Comparison of ENCODE assay signal across 8 cellular contexts in the genomic region with DNA sequence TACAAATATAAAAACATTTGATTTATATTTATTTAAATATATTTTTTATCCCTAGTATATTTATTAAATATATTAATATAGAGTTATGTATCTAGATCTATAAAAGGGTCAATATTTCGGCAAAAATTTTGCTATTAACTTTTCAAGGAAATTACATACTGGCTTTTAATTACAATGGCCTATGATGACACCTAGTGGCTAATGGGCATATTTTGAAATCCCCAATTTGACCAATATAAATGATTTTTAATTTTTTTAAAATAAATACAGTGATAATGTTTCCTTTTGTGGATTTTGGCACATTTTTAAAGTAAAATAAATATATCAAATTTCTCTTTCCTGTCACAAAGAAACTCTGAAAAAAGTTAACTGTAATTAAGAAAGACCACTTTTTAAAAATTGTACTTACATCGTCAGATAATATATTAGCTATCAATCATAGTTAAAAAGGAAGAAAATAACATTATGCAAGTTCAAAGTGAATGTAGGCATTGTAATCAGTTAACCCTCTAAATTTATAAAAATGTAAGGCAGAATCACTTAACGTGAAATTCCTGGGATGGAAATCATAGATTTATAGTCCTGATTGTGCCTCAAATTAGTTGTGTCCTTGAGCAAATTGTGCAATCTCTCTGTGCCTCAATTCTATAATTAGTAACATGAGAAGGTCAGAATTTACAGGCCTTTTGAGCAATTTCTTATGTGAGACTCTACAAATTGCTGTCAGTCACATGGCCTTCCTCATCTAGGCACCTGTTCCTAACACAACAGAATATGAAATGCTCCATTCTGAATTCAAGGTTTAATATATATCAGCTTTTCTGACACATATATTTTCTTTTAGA. TPM values are rescaled to one million over a fixed set of nuclear protein-coding genes. Genes with fewer than 3 reads are reported as not detected.
DNase-seq lines count a peak whose midpoint lies in the region; ATAC-seq, FAIRE-seq and TF ChIP-seq lines count a peak whose summit lies in the region.

No MANE protein-coding gene starts in this region.

- H3K36me3 Mint-ChIP-seq in CD4-positive, alpha-beta memory T cell: no peaks in the 10 kb centered on the region
- H3K36me3 Mint-ChIP-seq in activated B cell treated with CpG ODN at 0.5 μM for 24 hours (ENCODE audit: low read depth): no peaks in the 10 kb centered on the region

- POLR2A ChIA-PET in CD4-positive, alpha-beta memory T cell (lab: Charles Lee; ENCODE audit: partially characterized antibody): interaction anchor here (1.4 to 1.5 kb wide), 2 partner anchors 11 to 137 kb away, joined by 4 read pairs; no protein-coding TSS in a partner anchor
- POLR2A ChIA-PET in activated B cell treated with CpG ODN at 0.5 μM for 24 hours (lab: Charles Lee): interaction anchor here (3.0 kb wide), 1 partner anchor 30 kb away, joined by 22 read pairs; no protein-coding TSS in a partner anchor
- POLR2A ChIA-PET in HepG2 (lab: Yijun Ruan, JAX): no interaction called here

- WGBS in HepG2 (ENCODE audit: low lambda C conversion rate): 37% methylated on average over 3 of the region's 3 CpGs

- 0 out of 2 replicates have a peak, but pooled peaks cover 3% of the 10 kb centered on the region for H3K79me2 ChIP-seq in Karpas-422 (ENCODE audit: low read length)
- H3K79me2 ChIP-seq in HepG2 (ENCODE audit: insufficient read depth, low read length): no peaks in the 10 kb centered on the region

- DNase-seq in CD4-positive, alpha-beta memory T cell: peak in 4 of 5 donors; percentile 16 to 42 (median 35)
- DNase-seq in Karpas-422: peak; percentile 87
- DNase-seq in activated B cell treated with CpG ODN at 0.5 μM for 24 hours: no peak
- DNase-seq in HepG2 (ENCODE audit: low spot score): no peak
- no peak for DNase-seq in effector memory CD4-positive, alpha-beta T cell
- DNase-seq in activated CD4-positive, alpha-beta T cell treated with anti-CD3 and anti-CD28 coated beads for 4 hours: no peak
- no peak for DNase-seq in OCI-M2 (lab: John Stamatoyannopoulos, UW; ENCODE audit: unreplicated experiment)

- BruUV-seq in HepG2 (replicated peaks; lab: Mats Ljungman, UMichigan): no TSS peak

- ATAC-seq in activated B cell treated with CpG ODN at 0.5 μM for 24 hours (ENCODE audit: low read depth) (no peak), HepG2 (no peak), HG03045 (IDR thresholded peaks at IDR 0.05; ENCODE audit: unreplicated experiment) (no peak)

- H3K4me1 Mint-ChIP-seq in CD4-positive, alpha-beta memory T cell: peaks cover 12 to 18% (median 15%) of the 10 kb centered on the region in 4 donors
- H3K4me1 Mint-ChIP-seq in activated B cell treated with CpG ODN at 0.5 μM for 24 hours: peaks cover 27% of the 10 kb centered on the region

- H3K36me3 ChIP-seq in CD4-positive, alpha-beta memory T cell (ENCODE audit: insufficient read depth, low read length): no peaks in the 10 kb centered on the region
- H3K36me3 ChIP-seq in Karpas-422 (ENCODE audit: insufficient read depth, low read length) (no peaks in the 10 kb centered on the region), HepG2 (replicated peaks in 1 of 2; ENCODE audit: control insufficient read depth in 1 of 2, insufficient read depth in 2 of 2, low read length in 2 of 2) (no peaks in the 10 kb centered on the region)
- no peaks in the 10 kb centered on the region for H3K36me3 ChIP-seq in effector memory CD4-positive, alpha-beta T cell (ENCODE audit: control insufficient read depth, insufficient read depth, low read length)

- CTCF ChIA-PET in CD4-positive, alpha-beta memory T cell (lab: Charles Lee; ENCODE audit: partially characterized antibody): interaction anchor here (0.8 to 7.4 kb wide), 9 partner anchors 17 to 422 kb away, joined by 3 to 155 read pairs (median 4); no protein-coding TSS in a partner anchor
- CTCF ChIA-PET in activated B cell treated with CpG ODN at 0.5 μM for 24 hours (lab: Charles Lee): interaction anchor here (0.7 to 4.3 kb wide), 9 partner anchors 8 to 409 kb away, joined by 3 to 106 read pairs (median 4); no protein-coding TSS in a partner anchor
- CTCF ChIA-PET in HepG2 (lab: Yijun Ruan, JAX; ENCODE audit: low intra/inter-chr PET ratio, low total read pairs): interaction anchor here (1.0 to 3.1 kb wide), 3 partner anchors 132 to 421 kb away, joined by 3 to 12 read pairs (median 8); no protein-coding TSS in a partner anchor

- no peaks in the 10 kb centered on the region for H3K27me3 Mint-ChIP-seq in CD4-positive, alpha-beta memory T cell
- peaks cover 7% of the 10 kb centered on the region for H3K27me3 Mint-ChIP-seq in activated B cell treated with CpG ODN at 0.5 μM for 24 hours

- no peaks in the 10 kb centered on the region for H3K9me3 Mint-ChIP-seq in CD4-positive, alpha-beta memory T cell
- H3K9me3 Mint-ChIP-seq in activated B cell treated with CpG ODN at 0.5 μM for 24 hours: no peaks in the 10 kb centered on the region

- intact Hi-C loops in CD4-positive, alpha-beta memory T cell (cut with micrococcal nuclease): loop anchor here (1.0 kb wide), 1 partner anchor 30 kb away; no protein-coding TSS in a partner anchor
- intact Hi-C loops in activated B cell treated with CpG ODN at 0.5 μM for 24 hours (cut with micrococcal nuclease): no loop called here
- intact Hi-C loops in HepG2 (cut with micrococcal nuclease; ENCODE audit: unreplicated experiment): loop anchor here (1.0 to 5.0 kb wide), 2 partner anchors 133 to 197 kb away; a partner anchor contains a TSS

- no peak for TF ChIP-seq RAD21 in HepG2 (CRISPR knock-in tag; IDR thresholded peaks at IDR 0.05)

- H3K27me3 ChIP-seq in CD4-positive, alpha-beta memory T cell (ENCODE audit: insufficient read depth, low read length): no peaks in the 10 kb centered on the region
- H3K27me3 ChIP-seq in Karpas-422 (ENCODE audit: low read length): no peaks in the 10 kb centered on the region
- H3K27me3 ChIP-seq in HepG2 (ENCODE audit: control insufficient read depth in 1 of 2, insufficient read depth in 2 of 2, low read length in 2 of 2): no peaks in the 10 kb centered on the region
- no peaks in the 10 kb centered on the region for H3K27me3 ChIP-seq in effector memory CD4-positive, alpha-beta T cell (replicated peaks; ENCODE audit: control insufficient read depth, insufficient read depth, low read length, poor library complexity, severe bottlenecking)

- peaks cover 15% of the 10 kb centered on the region for H3K4me1 ChIP-seq in CD4-positive, alpha-beta memory T cell (ENCODE audit: insufficient read depth, low read length)
- H3K4me1 ChIP-seq in Karpas-422 (ENCODE audit: low read length) (peaks cover 79% of the 10 kb centered on the region), HepG2 (ENCODE audit: insufficient read depth, low read length) (0 out of 2 replicates have a peak, but pooled peaks cover 15% of the 10 kb centered on the region)
- peaks cover 3% of the 10 kb centered on the region for H3K4me1 ChIP-seq in effector memory CD4-positive, alpha-beta T cell (ENCODE audit: control insufficient read depth, insufficient read depth, low read length, poor library complexity, severe bottlenecking)

- FAIRE-seq in HepG2 (lab: Jason Lieb, UNC): no peak

- H3K9me3 ChIP-seq in CD4-positive, alpha-beta memory T cell (ENCODE audit: control insufficient read depth in 1 of 2, low read length in 2 of 2): no peaks in the 10 kb centered on the region
- H3K9me3 ChIP-seq in Karpas-422 (ENCODE audit: low read length): no peaks in the 10 kb centered on the region
- H3K9me3 ChIP-seq in HepG2 (ENCODE audit: low read length): no peaks in the 10 kb centered on the region
- H3K9me3 ChIP-seq in effector memory CD4-positive, alpha-beta T cell (ENCODE audit: control insufficient read depth, low read length): no peaks in the 10 kb centered on the region

- no peak overlapping the region for H3K27ac Mint-ChIP-seq in CD4-positive, alpha-beta memory T cell
- H3K27ac Mint-ChIP-seq in activated B cell treated with CpG ODN at 0.5 μM for 24 hours: no peak overlapping the region

- TF ChIP-seq POLR2A in HepG2 (IDR thresholded peaks at IDR 0.05; ENCODE audit: insufficient read depth in 1 of 2, low read depth in 2 of 2, low read length in 2 of 2): no peak

- TF ChIP-seq CTCF in activated B cell treated with CpG ODN at 0.5 μM for 24 hours (IDR thresholded peaks at IDR 0.05): peak; percentile 89
- TF ChIP-seq CTCF in HepG2 (CRISPR knock-in tag; IDR thresholded peaks at IDR 0.05): 0 out of 2 replicates have a peak, but pooled peaks have one; percentile 26

- no peaks in the 10 kb centered on the region for H3K9me2 ChIP-seq in Karpas-422 (replicated peaks; ENCODE audit: insufficient read depth, low read length)

- in situ Hi-C loops in HepG2 (cut with HindIII; ENCODE audit: extremely low pct_ligation_motif_present, low pct_unique_long_range_greater_than_20kb): loop anchor here (5.0 kb wide), 1 partner anchor 133 kb away; no protein-coding TSS in a partner anchor

- no peak overlapping the region for H3K4me3 Mint-ChIP-seq in CD4-positive, alpha-beta memory T cell
- no peak overlapping the region for H3K4me3 Mint-ChIP-seq in activated B cell treated with CpG ODN at 0.5 μM for 24 hours

- H4K20me1 ChIP-seq in Karpas-422 (ENCODE audit: insufficient read depth, low read depth, low read length) (no peaks in the 10 kb centered on the region), HepG2 (ENCODE audit: insufficient read depth, low read length) (no peaks in the 10 kb centered on the region)

- no peak overlapping the region for H3K27ac ChIP-seq in CD4-positive, alpha-beta memory T cell (ENCODE audit: low read depth, low read length)
- H3K27ac ChIP-seq in Karpas-422 (ENCODE audit: low read length): peak overlapping the region; percentile 90
- H3K27ac ChIP-seq in HepG2 (ENCODE audit: extremely low read length, insufficient read depth, low read length): no peak overlapping the region
- H3K27ac ChIP-seq in effector memory CD4-positive, alpha-beta T cell (ENCODE audit: insufficient read depth, low read length, poor library complexity, severe bottlenecking): no peak overlapping the region

- no peak overlapping the region for H3K4me3 ChIP-seq in CD4-positive, alpha-beta memory T cell (ENCODE audit: low read length in 2 of 2)
- peak overlapping the region; percentile 39 for H3K4me3 ChIP-seq in Karpas-422 (ENCODE audit: low read length)
- no peak overlapping the region for H3K4me3 ChIP-seq in HepG2 (replicated peaks in 1 of 3; ENCODE audit: insufficient read depth in 1 of 3, low read depth in 2 of 3, low read length in 3 of 3)
- no peak overlapping the region for H3K4me3 ChIP-seq in effector memory CD4-positive, alpha-beta T cell (ENCODE audit: insufficient read depth, low read depth, low read length, poor library complexity, severe bottlenecking)

- H3K9ac ChIP-seq in Karpas-422 (ENCODE audit: low read length) (peak overlapping the region; percentile 49), HepG2 (ENCODE audit: insufficient read depth, low read depth, low read length) (no peak overlapping the region)

- H2AFZ ChIP-seq in Karpas-422 (ENCODE audit: low read length): peak overlapping the region; percentile 37; the same call in 1 of the 2 replicates
- no peak overlapping the region for H2AFZ ChIP-seq in HepG2 (ENCODE audit: low read length)

- H3K4me2 ChIP-seq in Karpas-422 (ENCODE audit: low read depth, low read length, poor library complexity, severe bottlenecking): peak overlapping the region; percentile 82
- H3K4me2 ChIP-seq in HepG2 (ENCODE audit: low read depth, low read length): no peak overlapping the region

- TF ChIP-seq EP300 in HepG2 (IDR thresholded peaks at IDR 0.05; ENCODE audit: low read depth in 2 of 2, low read length in 2 of 2) (no peak), HepG2 (CRISPR knock-in tag; IDR thresholded peaks at IDR 0.05; ENCODE audit: borderline replicate concordance) (no peak)

RNA-seq across cellular contexts. Expression of a gene that starts 25.6 kb away (rescaled TPM):
- not detected for total RNA-seq in CD4-positive, alpha-beta memory T cell
- polyA plus RNA-seq in CD4-positive, alpha-beta memory T cell: not detected
- 176 and 462 TPM in 2 replicates for total RNA-seq in Karpas-422 (2014; rRNA removed; shearing (Covaris generic); ENCODE audit: low replicate concordance)
- 0.49 and 0.60 TPM in 2 replicates for total RNA-seq in activated B cell treated with CpG ODN at 0.5 μM for 24 hours
- total RNA-seq in HepG2 (2016; rRNA removed; fragmentation: Illumina TruSeq; extraction: Trizol): not detected in 2 replicates
- total RNA-seq in HepG2 (2016; cell fraction: cytosol; rRNA removed; fragmentation: Illumina TruSeq; extraction: Trizol; ENCODE audit: low read depth): not detected in 2 replicates
- not detected in 2 replicates for total RNA-seq in HepG2 (2016; cell fraction: insoluble cytoplasmic fraction; rRNA removed; fragmentation: Illumina TruSeq; extraction: Trizol)
- not detected in 2 replicates for total RNA-seq in HepG2 (2016; cell fraction: membrane; rRNA removed; fragmentation: Illumina TruSeq; extraction: Trizol)
- total RNA-seq in HepG2 (2016; cell fraction: nucleus; rRNA removed; fragmentation: Illumina TruSeq; extraction: Trizol): not detected in 2 replicates
- polyA plus RNA-seq in HepG2 (2011; rRNA removed): not detected in 2 replicates
- polyA plus RNA-seq in HepG2 (2011; cell fraction: cytosol; rRNA removed): not detected in 2 replicates
- polyA plus RNA-seq in HepG2 (2011; cell fraction: nucleus; rRNA removed): not detected in 2 replicates
- polyA plus RNA-seq in HepG2 (2012): not detected in 2 replicates
- not detected in 2 replicates for polyA plus RNA-seq in HepG2 (2016; cell fraction: cytosol; fragmentation: Illumina TruSeq; extraction: Trizol; ENCODE audit: low read depth)
- polyA plus RNA-seq in HepG2 (2016; cell fraction: insoluble cytoplasmic fraction; fragmentation: Illumina TruSeq; extraction: Trizol; ENCODE audit: low read depth): not detected in 2 replicates
- polyA plus RNA-seq in HepG2 (2016; cell fraction: membrane; fragmentation: Illumina TruSeq; extraction: Trizol; ENCODE audit: low read depth): not detected in 2 replicates
- not detected in 2 replicates for polyA plus RNA-seq in HepG2 (2016; cell fraction: nucleus; fragmentation: Illumina TruSeq; extraction: Trizol; ENCODE audit: insufficient read depth, low read depth)
- polyA minus RNA-seq in HepG2 (2011; rRNA and poly(A)+ RNA removed; ENCODE audit: low replicate concordance): not detected in 2 replicates
- polyA minus RNA-seq in HepG2 (2011; cell fraction: cytosol; rRNA and poly(A)+ RNA removed): not detected in 2 replicates
- polyA minus RNA-seq in HepG2 (2011; cell fraction: nucleus; rRNA and poly(A)+ RNA removed): not detected in 2 replicates

RNA-seq across cellular contexts. Expression of a gene that starts 34.8 kb away (rescaled TPM):
- 10 to 100 TPM in 1 of 2 experiments, 1 to 10 TPM in 1; 9.9 to 12.0 TPM for total RNA-seq in CD4-positive, alpha-beta memory T cell
- 100 to 1,000 TPM in 1 of 2 donors, 10 to 100 TPM in 1; 17.7 to 120 TPM for polyA plus RNA-seq in CD4-positive, alpha-beta memory T cell
- total RNA-seq in Karpas-422 (2014; rRNA removed; shearing (Covaris generic); ENCODE audit: low replicate concordance): 0.22 and 3.5 TPM in 2 replicates
- total RNA-seq in activated B cell treated with CpG ODN at 0.5 μM for 24 hours: 52.9 and 56.8 TPM in 2 replicates
- total RNA-seq in HepG2 (2016; rRNA removed; fragmentation: Illumina TruSeq; extraction: Trizol): not detected in 2 replicates
- total RNA-seq in HepG2 (2016; cell fraction: cytosol; rRNA removed; fragmentation: Illumina TruSeq; extraction: Trizol; ENCODE audit: low read depth): not detected in 2 replicates
- not detected in 2 replicates for total RNA-seq in HepG2 (2016; cell fraction: insoluble cytoplasmic fraction; rRNA removed; fragmentation: Illumina TruSeq; extraction: Trizol)
- total RNA-seq in HepG2 (2016; cell fraction: membrane; rRNA removed; fragmentation: Illumina TruSeq; extraction: Trizol): not detected in 2 replicates
- total RNA-seq in HepG2 (2016; cell fraction: nucleus; rRNA removed; fragmentation: Illumina TruSeq; extraction: Trizol): not detected in 2 replicates
- polyA plus RNA-seq in HepG2 (2011; rRNA removed): not detected in 2 replicates
- polyA plus RNA-seq in HepG2 (2011; cell fraction: cytosol; rRNA removed): 0.03 TPM in 1 of 2 replicates, not detected in the other
- polyA plus RNA-seq in HepG2 (2011; cell fraction: nucleus; rRNA removed): not detected in 2 replicates
- not detected in 2 replicates for polyA plus RNA-seq in HepG2 (2012)
- polyA plus RNA-seq in HepG2 (2016; cell fraction: cytosol; fragmentation: Illumina TruSeq; extraction: Trizol; ENCODE audit: low read depth): not detected in 2 replicates
- polyA plus RNA-seq in HepG2 (2016; cell fraction: insoluble cytoplasmic fraction; fragmentation: Illumina TruSeq; extraction: Trizol; ENCODE audit: low read depth): not detected in 2 replicates
- not detected in 2 replicates for polyA plus RNA-seq in HepG2 (2016; cell fraction: membrane; fragmentation: Illumina TruSeq; extraction: Trizol; ENCODE audit: low read depth)
- polyA plus RNA-seq in HepG2 (2016; cell fraction: nucleus; fragmentation: Illumina TruSeq; extraction: Trizol; ENCODE audit: insufficient read depth, low read depth): not detected in 2 replicates
- polyA minus RNA-seq in HepG2 (2011; rRNA and poly(A)+ RNA removed; ENCODE audit: low replicate concordance): not detected in 2 replicates
- not detected in 2 replicates for polyA minus RNA-seq in HepG2 (2011; cell fraction: cytosol; rRNA and poly(A)+ RNA removed)
- polyA minus RNA-seq in HepG2 (2011; cell fraction: nucleus; rRNA and poly(A)+ RNA removed): 0.90 TPM in 1 of 2 replicates, not detected in the other

Comparison
In these comparisons a context has a peak if more than half of its experiments do, and no peak if none do; other contexts are left out.
1. DNase-seq: peak in CD4-positive, alpha-beta memory T cell (4 of 5) and Karpas-422 (single experiment); none in activated B cell treated with CpG ODN at 0.5 μM for 24 hours (single experiment), HepG2 (single experiment), effector memory CD4-positive, alpha-beta T cell (0 of 3), activated CD4-positive, alpha-beta T cell treated with anti-CD3 and anti-CD28 coated beads for 4 hours (0 of 2) and OCI-M2 (single experiment).
2. RNA of a gene that starts 25.6 kb away (total RNA-seq): 176 to 462 TPM in Karpas-422; 0.49 to 0.60 TPM in activated B cell treated with CpG ODN at 0.5 μM for 24 hours, not detected in CD4-positive, alpha-beta memory T cell and not detected in HepG2; every median in the first group is over 100 times any median in the second.